8 cellular contexts compared by ENCODE assay signal in the genomic region with DNA sequence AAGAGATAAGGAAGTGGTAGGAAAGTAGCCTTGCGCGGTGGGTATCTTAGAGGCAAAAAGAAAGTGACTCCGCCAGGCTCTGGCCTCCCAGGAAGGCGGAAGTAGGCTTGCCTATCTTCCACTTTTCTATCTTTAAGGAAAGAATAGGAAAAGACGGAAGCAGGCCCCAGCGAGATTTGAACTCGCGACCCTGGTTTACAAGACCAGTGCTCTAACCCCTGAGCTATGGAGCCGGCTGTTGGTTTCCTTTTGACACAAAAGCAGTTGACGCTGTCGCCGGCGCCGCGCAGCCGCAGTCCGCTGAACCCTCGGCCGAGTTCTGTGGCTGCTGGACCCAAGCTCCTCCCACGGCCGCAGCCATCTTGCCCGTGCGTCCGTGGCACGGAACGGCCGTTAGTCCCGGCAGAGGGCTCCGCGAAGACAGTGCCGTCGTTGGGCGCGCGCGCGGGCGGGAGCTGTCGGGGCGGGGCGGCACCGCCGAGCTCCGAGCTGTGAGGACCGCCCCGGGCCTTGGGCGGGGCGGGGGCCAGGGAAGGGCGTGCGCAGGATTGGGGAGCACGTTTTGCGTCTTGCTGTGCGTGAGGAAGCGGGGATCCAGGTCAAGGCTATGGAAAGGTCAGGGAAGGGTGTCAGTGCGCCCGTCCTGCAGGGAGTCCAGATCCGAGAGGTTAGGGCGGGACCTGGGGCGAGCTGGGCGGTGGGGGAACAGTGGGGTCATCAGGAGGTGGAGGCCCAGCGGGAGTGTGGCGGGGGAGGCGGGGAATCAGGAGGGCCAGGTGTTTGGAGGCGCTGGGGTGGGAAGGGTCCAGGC. TPM values are rescaled to one million over a fixed set of nuclear protein-coding genes. Genes with fewer than 3 reads are reported as not detected.
A peak's percentile ranks its signal among the peaks of the same experiment; 100 is the strongest.
DNase-seq lines count a peak whose midpoint lies in the region; ATAC-seq, FAIRE-seq and TF ChIP-seq lines count a peak whose summit lies in the region.

No MANE protein-coding gene starts in this region.

- no peak for FAIRE-seq in pancreas (lab: Jason Lieb, UNC)

- 0 to 20% methylated on average over 1 to 13 of the region's 64 CpGs for WGBS in gastroesophageal sphincter (ENCODE audit: low coverage in 1 of 2), 2 donors
- 0 to 1% methylated on average over 59 to 64 of the region's 64 CpGs for WGBS in pancreas, 2 donors
- 0 to 2% methylated on average over 22 to 59 of the region's 64 CpGs for WGBS in tibial nerve, 2 donors

- peaks cover 34% of the 10 kb centered on the region; the same call in 1 of the 2 replicates for H3F3A ChIP-seq in MM.1S (ENCODE audit: insufficient read depth, low read length)

- H3K27me3 ChIP-seq in MM.1S (replicated peaks; ENCODE audit: insufficient read depth, low read length) (no peaks in the 10 kb centered on the region), gastroesophageal sphincter (no peaks in the 10 kb centered on the region), pancreas (no peaks in the 10 kb centered on the region), tibial nerve (no peaks in the 10 kb centered on the region)

- H3K27ac ChIP-seq in MM.1S (ENCODE audit: low read length) (peak overlapping the region; percentile 72; the same call in 1 of the 2 replicates), gastroesophageal sphincter (peak overlapping the region; percentile 79 to 96 (median 92)), pancreas (peak overlapping the region; percentile 73 to 91 (median 83)), tibial nerve (peak overlapping the region; percentile 82 to 95 (median 91))

- H3K9me2 ChIP-seq in MM.1S (replicated peaks; ENCODE audit: insufficient read depth, low read length) = no peaks in the 10 kb centered on the region

- peaks cover 14% of the 10 kb centered on the region for H3K4me1 Mint-ChIP-seq in activated T-helper 2 cell treated with anti-CD3 and anti-CD28 coated beads, Interferon-gamma antibody, Interleukin-2, Interleukin-4, amounts not matched to agents 10 μg/mL and 5 μg/mL and 100 μg/mL, durations not matched to agents 14 hours and 24 hours and 36 hours (ENCODE audit: low read depth)

- ATAC-seq in gastroesophageal sphincter (peak; percentile 86), pancreas (peak; percentile 61 to 76 (median 68))

- H3K36me3 ChIP-seq in MM.1S (replicated peaks; ENCODE audit: insufficient read depth, low read length) = no peaks in the 10 kb centered on the region
- no peaks in the 10 kb centered on the region for H3K36me3 ChIP-seq in gastroesophageal sphincter
- no peaks in the 10 kb centered on the region for H3K36me3 ChIP-seq in pancreas
- peaks cover 0 to 7% (median 0%) of the 10 kb centered on the region in 3 donors for H3K36me3 ChIP-seq in tibial nerve

- peak overlapping the region; percentile 94 for H3K4me3 Mint-ChIP-seq in activated T-helper 2 cell treated with anti-CD3 and anti-CD28 coated beads, Interferon-gamma antibody, Interleukin-2, Interleukin-4, amounts not matched to agents 10 μg/mL and 5 μg/mL and 100 μg/mL, durations not matched to agents 14 hours and 24 hours and 36 hours (ENCODE audit: low read depth)

- peak overlapping the region; percentile 95 for H3K27ac Mint-ChIP-seq in activated T-helper 2 cell treated with anti-CD3 and anti-CD28 coated beads, Interferon-gamma antibody, Interleukin-2, Interleukin-4, amounts not matched to agents 10 μg/mL and 5 μg/mL and 100 μg/mL, durations not matched to agents 14 hours and 24 hours and 36 hours

- H3K79me2 ChIP-seq in MM.1S (ENCODE audit: low read length) = no peaks in the 10 kb centered on the region

- no peaks in the 10 kb centered on the region for H4K20me1 ChIP-seq in MM.1S (ENCODE audit: insufficient read depth, low read length)

- no peaks in the 10 kb centered on the region for H3K27me3 Mint-ChIP-seq in activated T-helper 2 cell treated with anti-CD3 and anti-CD28 coated beads, Interferon-gamma antibody, Interleukin-2, Interleukin-4, amounts not matched to agents 10 μg/mL and 5 μg/mL and 100 μg/mL, durations not matched to agents 14 hours and 24 hours and 36 hours (ENCODE audit: low read depth)

- TF ChIP-seq CTCF in MM.1S (IDR thresholded peaks at IDR 0.05; ENCODE audit: low read length) (no peak), gastroesophageal sphincter (IDR thresholded peaks at IDR 0.05) (peak in 1 of 4 experiments; percentile 21), pancreas (IDR thresholded peaks at IDR 0.05) (no peak), tibial nerve (IDR thresholded peaks at IDR 0.05) (peak in 2 of 5 experiments; percentile 16 to 26)

- intact Hi-C loops in activated T-helper 2 cell treated with anti-CD3 and anti-CD28 coated beads, Interferon-gamma antibody, Interleukin-2, Interleukin-4, amounts not matched to agents 10 μg/mL and 5 μg/mL and 100 μg/mL, durations not matched to agents 14 hours and 24 hours and 36 hours (cut with micrococcal nuclease) = loop anchor here (1.0 kb wide), 3 partner anchors 16 to 53 kb away; no protein-coding TSS in a partner anchor
- intact Hi-C loops in pancreas (cut with DNase I) = no loop called here

- peak overlapping the region; percentile 66 for H3K9ac ChIP-seq in MM.1S (ENCODE audit: low read length)

- DNase-seq in EL (peak; percentile 97), H4 (ENCODE audit: low spot score) (peak; percentile 98), MM.1S (peak; percentile 96), pancreas (peak; percentile 90 to 99 (median 96)), tibial nerve (ENCODE audit: low spot score in 2 of 2) (peak; percentile 93 to 95), MV-4-11 (lab: John Stamatoyannopoulos, UW) (no peak)
- DNase-seq in activated T-helper 2 cell treated with anti-CD3 and anti-CD28 coated beads, Interferon-gamma antibody, Interleukin-2, Interleukin-4, amounts not matched to agents 10 μg/mL and 5 μg/mL and 100 μg/mL, durations not matched to agents 14 hours and 24 hours and 36 hours (ENCODE audit: low spot score) = peak; percentile 94

- H3K4me1 ChIP-seq in MM.1S (ENCODE audit: low read length) (no peaks in the 10 kb centered on the region), gastroesophageal sphincter (peaks cover 0 to 52% (median 6%) of the 10 kb centered on the region in 3 donors), pancreas (peaks cover 3 to 7% (median 7%) of the 10 kb centered on the region in 3 donors), tibial nerve (peaks cover 0 to 35% (median 4%) of the 10 kb centered on the region in 4 donors)

- H3K4me2 ChIP-seq in MM.1S (ENCODE audit: low read depth, low read length) = peak overlapping the region; percentile 99

- no peaks in the 10 kb centered on the region for H3K9me3 ChIP-seq in MM.1S (replicated peaks; ENCODE audit: insufficient read depth, low read length)
- H3K9me3 ChIP-seq in gastroesophageal sphincter = no peaks in the 10 kb centered on the region
- H3K9me3 ChIP-seq in pancreas = no peaks in the 10 kb centered on the region
- H3K9me3 ChIP-seq in tibial nerve = no peaks in the 10 kb centered on the region

- no peaks in the 10 kb centered on the region for H3K36me3 Mint-ChIP-seq in activated T-helper 2 cell treated with anti-CD3 and anti-CD28 coated beads, Interferon-gamma antibody, Interleukin-2, Interleukin-4, amounts not matched to agents 10 μg/mL and 5 μg/mL and 100 μg/mL, durations not matched to agents 14 hours and 24 hours and 36 hours (ENCODE audit: low read depth)

- H3K4me3 ChIP-seq in MM.1S (ENCODE audit: low read length) = peak overlapping the region; percentile 95
- H3K4me3 ChIP-seq in gastroesophageal sphincter = peak overlapping the region; percentile 82 to 90
- H3K4me3 ChIP-seq in pancreas = peak overlapping the region; percentile 69 to 85 (median 84)
- H3K4me3 ChIP-seq in tibial nerve = peak overlapping the region; percentile 66 to 78 (median 72)

- no peaks in the 10 kb centered on the region for H3K9me3 Mint-ChIP-seq in activated T-helper 2 cell treated with anti-CD3 and anti-CD28 coated beads, Interferon-gamma antibody, Interleukin-2, Interleukin-4, amounts not matched to agents 10 μg/mL and 5 μg/mL and 100 μg/mL, durations not matched to agents 14 hours and 24 hours and 36 hours

- TF ChIP-seq POLR2A in gastroesophageal sphincter (IDR thresholded peaks at IDR 0.05) = peak; percentile 65 to 78
- peak in 1 of 2 donors; percentile 64 for TF ChIP-seq POLR2A in tibial nerve (IDR thresholded peaks at IDR 0.05)

- peak overlapping the region; percentile 87 for H2AFZ ChIP-seq in MM.1S (ENCODE audit: low read length)

- TF ChIP-seq EP300 in gastroesophageal sphincter (IDR thresholded peaks at IDR 0.05) (no peak), tibial nerve (IDR thresholded peaks at IDR 0.05) (peak; percentile 50 to 76)

RNA-seq across cellular contexts. Expression of gene TRIM7, which starts 13.3 kb away (rescaled TPM):
- 0.10 and 0.27 TPM in 2 replicates for total RNA-seq in H4 (2014; rRNA removed; shearing (Covaris generic))
- 3.9 and 4.8 TPM in 2 replicates for total RNA-seq in activated T-helper 2 cell treated with anti-CD3 and anti-CD28 coated beads, Interferon-gamma antibody, Interleukin-2, Interleukin-4, amounts not matched to agents 10 μg/mL and 5 μg/mL and 100 μg/mL, durations not matched to agents 14 hours and 24 hours and 36 hours
- total RNA-seq in gastroesophageal sphincter = 10 to 100 TPM in 1 of 4 donors, 1 to 10 TPM in 3; 3.0 to 11.0 (median 4.7) TPM
- 10 to 100 TPM in 1 of 6 donors, 1 to 10 TPM in 5; 1.9 to 11.1 (median 3.9) TPM for total RNA-seq in pancreas
- 1 to 10 TPM; 2.4 to 3.0 TPM for polyA plus RNA-seq in pancreas
- 10 to 100 TPM in 3 of 4 donors, 1 to 10 TPM in 1; 3.7 to 12.1 (median 10.6) TPM for total RNA-seq in tibial nerve

RNA-seq across cellular contexts. Expression of gene TRIM41, which starts 31.4 kb away (rescaled TPM):
- 10.5 and 12.0 TPM in 2 replicates for total RNA-seq in H4 (2014; rRNA removed; shearing (Covaris generic))
- total RNA-seq in activated T-helper 2 cell treated with anti-CD3 and anti-CD28 coated beads, Interferon-gamma antibody, Interleukin-2, Interleukin-4, amounts not matched to agents 10 μg/mL and 5 μg/mL and 100 μg/mL, durations not matched to agents 14 hours and 24 hours and 36 hours = 32.2 and 33.0 TPM in 2 replicates
- total RNA-seq in gastroesophageal sphincter = 10 to 100 TPM in 3 of 4 donors, 1 to 10 TPM in 1; 9.7 to 17.6 (median 12.1) TPM
- 10 to 100 TPM; 11.4 to 22.1 (median 12.1) TPM for total RNA-seq in pancreas
- 10 to 100 TPM; 17.3 to 28.7 TPM for polyA plus RNA-seq in pancreas
- 10 to 100 TPM; 17.9 to 25.7 (median 22.7) TPM for total RNA-seq in tibial nerve

RNA-seq across cellular contexts. Expression of gene OR2V2, which starts 44.3 kb away (rescaled TPM):
- total RNA-seq in H4 (2014; rRNA removed; shearing (Covaris generic)) = not detected in 2 replicates
- total RNA-seq in activated T-helper 2 cell treated with anti-CD3 and anti-CD28 coated beads, Interferon-gamma antibody, Interleukin-2, Interleukin-4, amounts not matched to agents 10 μg/mL and 5 μg/mL and 100 μg/mL, durations not matched to agents 14 hours and 24 hours and 36 hours = not detected in 2 replicates
- total RNA-seq in gastroesophageal sphincter = under 1 TPM in 1 of 4 donors, not detected in 3; 0.08 TPM
- not detected for total RNA-seq in pancreas
- not detected for polyA plus RNA-seq in pancreas
- not detected for total RNA-seq in tibial nerve

RNA-seq across cellular contexts. Expression of gene RACK1, which starts 52.0 kb away (rescaled TPM):
- total RNA-seq in H4 (2014; rRNA removed; shearing (Covaris generic)) = 4,964 and 5,175 TPM in 2 replicates
- total RNA-seq in activated T-helper 2 cell treated with anti-CD3 and anti-CD28 coated beads, Interferon-gamma antibody, Interleukin-2, Interleukin-4, amounts not matched to agents 10 μg/mL and 5 μg/mL and 100 μg/mL, durations not matched to agents 14 hours and 24 hours and 36 hours = 2,110 and 2,123 TPM in 2 replicates
- total RNA-seq in gastroesophageal sphincter (1,000 to 10,000 TPM; 1,300 to 1,812 (median 1,580) TPM), pancreas (1,000 to 10,000 TPM in 5 of 6 donors, 100 to 1,000 TPM in 1; 974 to 1,629 (median 1,266) TPM), tibial nerve (1,000 to 10,000 TPM; 1,722 to 2,174 (median 1,870) TPM)
- 1,000 to 10,000 TPM; 1,162 to 1,304 TPM for polyA plus RNA-seq in pancreas
